Comparison of ENCODE assay signal across 9 cellular contexts in the genomic region with DNA sequence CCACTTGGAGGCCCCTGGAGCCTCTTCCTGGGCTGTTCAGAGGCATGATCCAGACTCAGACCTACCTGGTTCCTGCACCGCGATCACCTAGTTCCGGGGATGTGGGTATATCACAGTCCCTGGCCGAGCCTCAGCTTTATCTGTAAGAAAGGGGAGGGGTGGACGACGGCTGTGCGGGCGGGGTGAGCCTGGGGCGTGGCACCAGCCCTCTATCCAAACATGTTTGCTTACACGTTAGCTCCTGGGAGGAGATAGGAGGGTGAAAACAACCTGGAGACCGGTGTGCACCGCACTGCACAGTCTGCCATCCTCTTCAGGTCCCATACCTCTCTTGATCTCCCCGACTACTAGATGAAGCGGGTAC. TPM values are rescaled to one million over a fixed set of nuclear protein-coding genes. Genes with fewer than 3 reads are reported as not detected.
A peak's percentile ranks its signal among the peaks of the same experiment; 100 is the strongest.
DNase-seq lines count a peak whose midpoint lies in the region; ATAC-seq, FAIRE-seq and TF ChIP-seq lines count a peak whose summit lies in the region.
"Had no signal": no experiment of that assay in that cellular context is flagged by ENCODE, and none has a peak within 500 bp of the region (broad histone marks: within the 10 kb centered on the region; RNA-seq: fewer than 3 reads in every experiment).

No MANE protein-coding gene starts in this region.

- peaks cover 29% of the 10 kb centered on the region for H3F3A ChIP-seq in neural progenitor cell (ENCODE audit: low read depth)

- BruUV-seq in endothelial cell of umbilical vein (replicated peaks; lab: Mats Ljungman, UMichigan) = no TSS peak

- dilution Hi-C loops in endothelial cell of umbilical vein (cut with MboI; ENCODE audit: extremely low pct_ligation_motif_present, low sequenced_read_pairs) = loop anchor here (10.0 kb wide), 1 partner anchor 64 kb away; no protein-coding TSS in a partner anchor

- no peaks in the 10 kb centered on the region for H3K9me1 ChIP-seq in endothelial cell of umbilical vein (replicated peaks; ENCODE audit: control insufficient read depth, extremely low read depth, insufficient read depth, low read length)

- H3K27me3 ChIP-seq in CD8-positive, alpha-beta T cell (ENCODE audit: insufficient read depth, low read length) = no peaks in the 10 kb centered on the region
- H3K27me3 ChIP-seq in endothelial cell of umbilical vein (ENCODE audit: control insufficient read depth in 2 of 2, insufficient read depth in 2 of 2, low read length in 2 of 2) (no peaks in the 10 kb centered on the region), neural progenitor cell (no peaks in the 10 kb centered on the region)

- intact Hi-C loops in CD8-positive, alpha-beta T cell (cut with DNase I, micrococcal nuclease) = loop anchor here in 1 of 2 experiments (5.0 kb wide), 1 partner anchor 546 kb away; the partner anchor contains the start of gene DYNC1H1
- intact Hi-C loops in endothelial cell of umbilical vein (cut with micrococcal nuclease) = loop anchor here (2.0 to 10.0 kb wide), 2 partner anchors 70 to 144 kb away; partner anchors contain the start of genes CINP and TECPR2

- DNase-seq in CD8-positive, alpha-beta T cell = no peak
- peak; percentile 69 for DNase-seq in OCI-M1 (lab: John Stamatoyannopoulos, UW)
- DNase-seq in endothelial cell of umbilical vein (ENCODE audit: low read depth, low spot score) = no peak
- DNase-seq in neural progenitor cell (ENCODE audit: low spot score) = no peak
- DNase-seq in dermis blood vessel endothelial cell = no peak
- DNase-seq in D341Med (ENCODE audit: low spot score) = no peak
- no peak for DNase-seq in AML-193 (lab: John Stamatoyannopoulos, UW)

- H3K4me3 Mint-ChIP-seq in CD8-positive, alpha-beta T cell = peak overlapping the region; percentile 74
- H3K4me3 Mint-ChIP-seq in neural progenitor cell = peak overlapping the region; percentile 90

- no peaks in the 10 kb centered on the region for H3K27me3 Mint-ChIP-seq in CD8-positive, alpha-beta T cell (ENCODE audit: low read depth)
- peaks cover 7% of the 10 kb centered on the region for H3K27me3 Mint-ChIP-seq in neural progenitor cell (ENCODE audit: insufficient read depth, low read depth)

- POLR2A ChIA-PET in CD8-positive, alpha-beta T cell (lab: Charles Lee) = no interaction called here
- POLR2A ChIA-PET in endothelial cell of umbilical vein (lab: Charles Lee) = no interaction called here

- no peak for TF ChIP-seq CTCF in CD8-positive, alpha-beta T cell (IDR thresholded peaks at IDR 0.05)
- TF ChIP-seq CTCF in endothelial cell of umbilical vein (IDR thresholded peaks at IDR 0.05; ENCODE audit: extremely low read depth in 1 of 2, insufficient read depth in 1 of 2, low read depth in 1 of 2, low read length in 2 of 2) (no peak), neural progenitor cell (IDR thresholded peaks at IDR 0.05) (no peak)

- TF ChIP-seq POLR2A in endothelial cell of umbilical vein (IDR thresholded peaks at IDR 0.05; ENCODE audit: low read depth, low read length) = no peak

- no peaks in the 10 kb centered on the region for H3K36me3 Mint-ChIP-seq in CD8-positive, alpha-beta T cell
- H3K36me3 Mint-ChIP-seq in neural progenitor cell = peaks cover 3% of the 10 kb centered on the region

- H3K4me2 ChIP-seq in endothelial cell of umbilical vein (ENCODE audit: insufficient read depth, low read length) = peak overlapping the region; percentile 16
- H3K4me2 ChIP-seq in neural progenitor cell = peak overlapping the region; percentile 99

- CTCF ChIA-PET in CD8-positive, alpha-beta T cell (lab: Charles Lee) = interaction anchor here (0.8 to 2.2 kb wide), 3 partner anchors 10 to 70 kb away, joined by 3 to 9 read pairs (median 3); no protein-coding TSS in a partner anchor
- CTCF ChIA-PET in endothelial cell of umbilical vein (lab: Charles Lee) = interaction anchor here (0.8 kb wide), 1 partner anchor 70 kb away, joined by 7 read pairs; no protein-coding TSS in a partner anchor

- ATAC-seq in CD8-positive, alpha-beta T cell = no peak
- ATAC-seq in GM21381 (IDR thresholded peaks at IDR 0.05; ENCODE audit: unreplicated experiment) = no peak

- H3K4me3 ChIP-seq in CD8-positive, alpha-beta T cell (ENCODE audit: low read depth, low read length) = no peak overlapping the region
- H3K4me3 ChIP-seq in endothelial cell of umbilical vein (replicated peaks in 1 of 3; ENCODE audit: insufficient read depth in 1 of 3, low read depth in 1 of 3, low read length in 3 of 3) = peak overlapping the region in 1 of 3 experiments; percentile 57
- H3K4me3 ChIP-seq in neural progenitor cell = peak overlapping the region; percentile 93

- no peaks in the 10 kb centered on the region for H3K36me3 ChIP-seq in CD8-positive, alpha-beta T cell (ENCODE audit: insufficient read depth, low read length)
- H3K36me3 ChIP-seq in endothelial cell of umbilical vein (ENCODE audit: control insufficient read depth in 2 of 2, extremely low read depth in 1 of 2, insufficient read depth in 2 of 2, low read length in 2 of 2) (peaks cover 0 to 2% of the 10 kb centered on the region in 2 experiments), neural progenitor cell (no peaks in the 10 kb centered on the region)

- H3K79me2 ChIP-seq in endothelial cell of umbilical vein (ENCODE audit: control insufficient read depth, insufficient read depth, low read length) (peaks cover 3% of the 10 kb centered on the region), neural progenitor cell (ENCODE audit: low read depth) (peaks cover 7% of the 10 kb centered on the region)

- peaks cover 16% of the 10 kb centered on the region for H3K4me1 ChIP-seq in CD8-positive, alpha-beta T cell (ENCODE audit: insufficient read depth, low read length)
- H3K4me1 ChIP-seq in endothelial cell of umbilical vein (ENCODE audit: control insufficient read depth, extremely low read depth, insufficient read depth, low read length) (peaks cover 18% of the 10 kb centered on the region), neural progenitor cell (peaks cover 4% of the 10 kb centered on the region)

- FAIRE-seq in endothelial cell of umbilical vein (lab: Jason Lieb, UNC) = no peak
- FAIRE-seq: frontal cortex had no signal

- H3K27ac ChIP-seq in CD8-positive, alpha-beta T cell (ENCODE audit: low read depth, low read length) = no peak overlapping the region
- H3K27ac ChIP-seq in endothelial cell of umbilical vein (ENCODE audit: insufficient read depth, low read depth, low read length) (no peak overlapping the region), neural progenitor cell (no peak overlapping the region)

- H3K9me3 Mint-ChIP-seq in CD8-positive, alpha-beta T cell = peaks cover 2% of the 10 kb centered on the region
- no peaks in the 10 kb centered on the region for H3K9me3 Mint-ChIP-seq in neural progenitor cell

- H4K20me1 ChIP-seq in endothelial cell of umbilical vein (replicated peaks; ENCODE audit: control insufficient read depth, extremely low read depth, insufficient read depth, low read length) (no peaks in the 10 kb centered on the region), neural progenitor cell (ENCODE audit: low read depth) (peaks cover 9% of the 10 kb centered on the region)

- H3K9ac ChIP-seq in endothelial cell of umbilical vein (replicated peaks; ENCODE audit: extremely low read depth, insufficient read depth, low read length) (no peak overlapping the region), neural progenitor cell (no peak overlapping the region)

- no peaks in the 10 kb centered on the region for H3K9me3 ChIP-seq in CD8-positive, alpha-beta T cell (ENCODE audit: low read length)
- H3K9me3 ChIP-seq in endothelial cell of umbilical vein (replicated peaks; ENCODE audit: control insufficient read depth, insufficient read depth, low read length) (no peaks in the 10 kb centered on the region), neural progenitor cell (ENCODE audit: low read depth) (no peaks in the 10 kb centered on the region)

- peaks cover 9% of the 10 kb centered on the region for H3K4me1 Mint-ChIP-seq in CD8-positive, alpha-beta T cell (ENCODE audit: low read depth)
- H3K4me1 Mint-ChIP-seq in neural progenitor cell = peaks cover 34% of the 10 kb centered on the region

- H2AFZ ChIP-seq in endothelial cell of umbilical vein (ENCODE audit: low read depth, low read length) (no peak overlapping the region), neural progenitor cell (replicated peaks) (no peak overlapping the region)

- peak overlapping the region; percentile 22 for H3K27ac Mint-ChIP-seq in CD8-positive, alpha-beta T cell
- H3K27ac Mint-ChIP-seq in neural progenitor cell = no peak overlapping the region

TF ChIP-seq in endothelial cell of umbilical vein, 7 proteins besides CTCF, POLR2A, EP300 and RAD21:
- TF ChIP-seq EZH2 (IDR thresholded peaks at IDR 0.05; ENCODE audit: borderline replicate concordance, low read depth, low read length, severe bottlenecking) (no peak), MYC (IDR thresholded peaks at IDR 0.05; ENCODE audit: low read depth, low read length) (no peak), MAX (IDR thresholded peaks at IDR 0.05; ENCODE audit: insufficient read depth, insufficient read length) (no peak), JUN (IDR thresholded peaks at IDR 0.05; ENCODE audit: borderline replicate concordance, insufficient read depth, insufficient read length, low read depth) (no peak)
TF ChIP-seq in endothelial cell of umbilical vein: peak in this region for 0.

RNA-seq across cellular contexts. Expression of gene ANKRD9, which starts 1.2 kb away (rescaled TPM):
- 1 to 10 TPM; 4.7 to 5.0 TPM for total RNA-seq in CD8-positive, alpha-beta T cell
- total RNA-seq in endothelial cell of umbilical vein = 24.6 and 25.9 TPM in 2 replicates
- polyA plus RNA-seq in endothelial cell of umbilical vein = 21.0 and 27.5 TPM in 2 replicates
- 5.7 and 11.8 TPM in 2 replicates for polyA plus RNA-seq in endothelial cell of umbilical vein (2011; cell fraction: cytosol; rRNA removed)
- 21.4 and 27.4 TPM in 2 replicates for polyA plus RNA-seq in endothelial cell of umbilical vein (2011; cell fraction: nucleus; rRNA removed)
- 5.1 and 12.3 TPM in 2 replicates for polyA plus RNA-seq in endothelial cell of umbilical vein (2012)
- polyA minus RNA-seq in endothelial cell of umbilical vein = 5.9 and 6.0 TPM in 2 replicates
- 22.3 TPM for polyA minus RNA-seq in endothelial cell of umbilical vein (2011; cell fraction: cytosol; rRNA and poly(A)+ RNA removed)
- 3.6 and 3.8 TPM in 2 replicates for polyA minus RNA-seq in endothelial cell of umbilical vein (2011; cell fraction: nucleus; rRNA and poly(A)+ RNA removed)
- total RNA-seq in neural progenitor cell (ENCODE audit: low replicate concordance) = 10.8 and 47.4 TPM in 2 replicates
- total RNA-seq in dermis blood vessel endothelial cell = 20.3 and 24.2 TPM in 2 replicates
